In genomic region chr18:12278153-12278764, GRCh38 we compare ENCODE assay signal across 10 cellular contexts. TPM values are rescaled to one million over a fixed set of nuclear protein-coding genes. Genes with fewer than 3 reads are reported as not detected.
DNase-seq lines count a peak whose midpoint lies in the region; ATAC-seq, FAIRE-seq and TF ChIP-seq lines count a peak whose summit lies in the region.
"Had no signal": no experiment of that assay in that cellular context is flagged by ENCODE, and none has a peak within 500 bp of the region (broad histone marks: within the 10 kb centered on the region; RNA-seq: fewer than 3 reads in every experiment).

No MANE protein-coding gene starts in this region.

- H2AFZ ChIP-seq in K562 (ENCODE audit: low read depth, low read length) (no peak overlapping the region), HepG2 (ENCODE audit: low read length) (no peak overlapping the region)

- H4K20me1 ChIP-seq in K562 (replicated peaks; ENCODE audit: control insufficient read depth, insufficient read depth, low read length) (no peaks in the 10 kb centered on the region), HepG2 (ENCODE audit: insufficient read depth, low read length) (no peaks in the 10 kb centered on the region)

- H3K27ac ChIP-seq in K562 (ENCODE audit: extremely low read depth, low read depth, low read length): no peak overlapping the region
- H3K27ac ChIP-seq in HepG2 (ENCODE audit: extremely low read length, insufficient read depth, low read length): no peak overlapping the region
- H3K27ac ChIP-seq in urinary bladder (ENCODE audit: low read depth): peak overlapping the region; percentile 93
- H3K27ac ChIP-seq: C4-2B had no signal

- FAIRE-seq in K562 (lab: Jason Lieb, UNC) (peak; percentile 23), HepG2 (lab: Jason Lieb, UNC) (peak; percentile 49)

- H3K9me3 ChIP-seq in K562 (replicated peaks; ENCODE audit: control insufficient read depth, insufficient read depth, low read depth, low read length) (no peaks in the 10 kb centered on the region), HepG2 (ENCODE audit: low read length) (no peaks in the 10 kb centered on the region)

- WGBS in K562 (ENCODE audit: insufficient coverage, low coverage, missing lambda C conversion rate): 58% methylated on average over 6 of the region's 7 CpGs
- WGBS in HepG2 (ENCODE audit: low lambda C conversion rate): 26% methylated on average over 6 of the region's 7 CpGs
- WGBS in urinary bladder: 44% methylated on average over 7 of the region's 7 CpGs

- DNase-seq in NCI-H2196 (lab: John Stamatoyannopoulos, UW; ENCODE audit: unreplicated experiment): peak; percentile 36
- DNase-seq in NCI-H2196 treated with DMSO at 0.1 percent for 48 hours (lab: John Stamatoyannopoulos, UW; ENCODE audit: unreplicated experiment): no peak
- DNase-seq in K562 (ENCODE audit: extremely low read depth in 1 of 4, low spot score in 3 of 4): no peak
- DNase-seq in HepG2 (ENCODE audit: low spot score): no peak
- DNase-seq in stimulated activated CD8-positive, alpha-beta memory T cell treated with anti-CD3 and anti-CD28 coated beads, Interleukin-4, amount 100 ng/mL, for 48 hours: no peak

- H3K27me3 ChIP-seq in K562 (ENCODE audit: control insufficient read depth in 2 of 2, insufficient read depth in 2 of 2, low read length in 2 of 2) (no peaks in the 10 kb centered on the region), HepG2 (ENCODE audit: control insufficient read depth in 1 of 2, insufficient read depth in 2 of 2, low read length in 2 of 2) (peaks cover 0 to 21% of the 10 kb centered on the region in 2 experiments; a peak in 3 of 5 replicates)

- peaks cover 2% of the 10 kb centered on the region for H3K9me1 ChIP-seq in K562 (ENCODE audit: control insufficient read depth, insufficient read depth, low read length)

- TF ChIP-seq POLR2A in K562 (conservative IDR thresholded peaks at IDR 0.05): no peak
- no peak for TF ChIP-seq POLR2A in HepG2 (IDR thresholded peaks at IDR 0.05; ENCODE audit: insufficient read depth in 1 of 2, low read depth in 2 of 2, low read length in 2 of 2)

- ATAC-seq in K562 (peak; percentile 7; the same call in 1 of the 3 replicates), HepG2 (peak; percentile 50), HG02852 (IDR thresholded peaks at IDR 0.05; ENCODE audit: unreplicated experiment) (no peak), GM18868 (IDR thresholded peaks at IDR 0.05; ENCODE audit: unreplicated experiment) (no peak)

- TF ChIP-seq EP300 in K562 (IDR thresholded peaks at IDR 0.05; ENCODE audit: low read length) (no peak), HepG2 (IDR thresholded peaks at IDR 0.05; ENCODE audit: low read depth in 2 of 2, low read length in 2 of 2) (no peak), HepG2 (CRISPR knock-in tag; IDR thresholded peaks at IDR 0.05; ENCODE audit: borderline replicate concordance) (no peak)

- H3K4me2 ChIP-seq in K562 (ENCODE audit: insufficient read depth, low read length) (no peak overlapping the region), HepG2 (ENCODE audit: low read depth, low read length) (peak overlapping the region; percentile 82)

- TF ChIP-seq CTCF in K562 (IDR thresholded peaks at IDR 0.05 in 2 of 3, conservative IDR thresholded peaks at IDR 0.05 in 1 of 3; ENCODE audit: insufficient read depth in 2 of 3, low read depth in 1 of 3, low read length in 3 of 3) (peak in 2 of 3 experiments; percentile 19 to 20; a peak in 2 of 6 replicates), HepG2 (CRISPR knock-in tag; IDR thresholded peaks at IDR 0.05) (peak; percentile 53)

- peaks cover 2 to 23% of the 10 kb centered on the region in 2 experiments; a peak in 4 of 5 replicates for H3K4me1 ChIP-seq in K562 (replicated peaks in 1 of 2; ENCODE audit: control insufficient read depth in 2 of 2, insufficient read depth in 2 of 2, low read length in 2 of 2)
- peaks cover 40% of the 10 kb centered on the region for H3K4me1 ChIP-seq in HepG2 (ENCODE audit: insufficient read depth, low read length)
- H3K4me1 ChIP-seq in urinary bladder (ENCODE audit: insufficient read depth): no peaks in the 10 kb centered on the region

- 0 out of 4 replicates have a peak overlapping the region, but pooled peaks of 1 of the 2 experiments have one; percentile 19 for H3K9ac ChIP-seq in K562 (ENCODE audit: insufficient read depth in 1 of 2, low read depth in 2 of 2, low read length in 2 of 2)
- H3K9ac ChIP-seq in HepG2 (ENCODE audit: insufficient read depth, low read depth, low read length): peak overlapping the region; percentile 50

- POLR2A ChIA-PET in K562 (lab: Yijun Ruan, JAX): interaction anchor here (0.5 to 1.2 kb wide), 3 partner anchors 98 to 669 kb away, joined by 3 to 4 read pairs (median 3); no protein-coding TSS in a partner anchor
- POLR2A ChIA-PET in HepG2 (lab: Yijun Ruan, JAX): interaction anchor here (1.3 to 2.2 kb wide), 4 partner anchors 10 to 605 kb away, joined by 3 to 12 read pairs (median 5); partner anchors contain the start of genes PTPN2 and TUBB6

- no peaks in the 10 kb centered on the region for H3K36me3 ChIP-seq in K562 (ENCODE audit: control insufficient read depth, insufficient read depth, low read length)
- no peaks in the 10 kb centered on the region for H3K36me3 ChIP-seq in HepG2 (replicated peaks in 1 of 2; ENCODE audit: control insufficient read depth in 1 of 2, insufficient read depth in 2 of 2, low read length in 2 of 2)
- H3K36me3 ChIP-seq in urinary bladder (ENCODE audit: insufficient read depth): no peaks in the 10 kb centered on the region

- intact Hi-C loops in K562 (cut with micrococcal nuclease): no loop called here
- intact Hi-C loops in HepG2 (cut with micrococcal nuclease; ENCODE audit: unreplicated experiment): no loop called here

- CTCF ChIA-PET in K562 (lab: Yijun Ruan, JAX; ENCODE audit: low intra/inter-chr PET ratio): no interaction called here
- CTCF ChIA-PET in HepG2 (lab: Yijun Ruan, JAX; ENCODE audit: low intra/inter-chr PET ratio, low total read pairs): no interaction called here

- no peak for TF ChIP-seq RAD21 in K562 (CRISPR knock-in tag; conservative IDR thresholded peaks at IDR 0.05 in 1 of 2, IDR thresholded peaks at IDR 0.05 in 1 of 2)
- TF ChIP-seq RAD21 in HepG2 (CRISPR knock-in tag; IDR thresholded peaks at IDR 0.05): no peak

- H3K79me2 ChIP-seq in K562 (ENCODE audit: control insufficient read depth, insufficient read depth, low read length): no peaks in the 10 kb centered on the region
- no peaks in the 10 kb centered on the region for H3K79me2 ChIP-seq in HepG2 (ENCODE audit: insufficient read depth, low read length)

- no TSS peak for BruUV-seq in K562 (replicated peaks; lab: Mats Ljungman, UMichigan)
- BruUV-seq in HepG2 (replicated peaks; lab: Mats Ljungman, UMichigan): no TSS peak

- H3K4me3 ChIP-seq in K562: no peak overlapping the region
- peak overlapping the region; percentile 32 to 61 (median 53) for H3K4me3 ChIP-seq in HepG2 (replicated peaks in 1 of 3; ENCODE audit: insufficient read depth in 1 of 3, low read depth in 2 of 3, low read length in 3 of 3)
- H3K4me3 ChIP-seq in urinary bladder (ENCODE audit: low read depth, low read length): peak overlapping the region; percentile 17

- in situ Hi-C loops in K562 (cut with MboI): no loop called here
- in situ Hi-C loops in HepG2 (cut with HindIII; ENCODE audit: extremely low pct_ligation_motif_present, low pct_unique_long_range_greater_than_20kb): no loop called here

RNA-seq across cellular contexts. Expression of gene CIDEA, which starts 24.1 kb away (rescaled TPM):
- not detected in 2 replicates for total RNA-seq in K562 (2011; cell fraction: chromatin; rRNA removed; ENCODE audit: low replicate concordance)
- not detected in 2 replicates for total RNA-seq in K562 (2011; cell fraction: nucleolus; rRNA removed)
- not detected in 2 replicates for total RNA-seq in K562 (2011; cell fraction: nucleoplasm; rRNA removed)
- not detected in 2 replicates for total RNA-seq in K562 (2014; rRNA removed)
- not detected in 2 replicates for total RNA-seq in K562 (2014; rRNA removed; fragmentation: Illumina TruSeq; extraction: Trizol)
- not detected in 2 replicates for total RNA-seq in K562 (2015; rRNA removed; fragmentation: Illumina TruSeq; extraction: Trizol)
- total RNA-seq in K562 (2021): not detected in 2 replicates
- polyA plus RNA-seq in K562 (2011; rRNA removed): not detected in 2 replicates
- not detected in 2 replicates for polyA plus RNA-seq in K562 (2011; cell fraction: cytosol; rRNA removed)
- polyA plus RNA-seq in K562 (2011; cell fraction: nucleus; rRNA removed): not detected in 2 replicates
- polyA plus RNA-seq in K562 (2012): not detected in 2 replicates
- not detected in 2 replicates for polyA plus RNA-seq in K562 (2014; fragmentation: Illumina TruSeq; extraction: Trizol)
- polyA plus RNA-seq in K562 (2014; fragmentation: Nextera tagmentation; extraction: Ambion mirVana): not detected
- not detected in 2 replicates for polyA plus RNA-seq in K562 (2014; rRNA removed)
- not detected in 2 replicates for polyA minus RNA-seq in K562 (2011; rRNA and poly(A)+ RNA removed)
- polyA minus RNA-seq in K562 (2011; cell fraction: cytosol; rRNA and poly(A)+ RNA removed): not detected in 2 replicates
- polyA minus RNA-seq in K562 (2011; cell fraction: nucleus; rRNA and poly(A)+ RNA removed): not detected in 2 replicates
- total RNA-seq in HepG2 (2016; rRNA removed; fragmentation: Illumina TruSeq; extraction: Trizol): not detected in 2 replicates
- total RNA-seq in HepG2 (2016; cell fraction: cytosol; rRNA removed; fragmentation: Illumina TruSeq; extraction: Trizol; ENCODE audit: low read depth): not detected in 2 replicates
- not detected in 2 replicates for total RNA-seq in HepG2 (2016; cell fraction: insoluble cytoplasmic fraction; rRNA removed; fragmentation: Illumina TruSeq; extraction: Trizol)
- not detected in 2 replicates for total RNA-seq in HepG2 (2016; cell fraction: membrane; rRNA removed; fragmentation: Illumina TruSeq; extraction: Trizol)
- not detected in 2 replicates for total RNA-seq in HepG2 (2016; cell fraction: nucleus; rRNA removed; fragmentation: Illumina TruSeq; extraction: Trizol)
- polyA plus RNA-seq in HepG2 (2011; rRNA removed): not detected in 2 replicates
- 0.04 TPM in 1 of 2 replicates, not detected in the other for polyA plus RNA-seq in HepG2 (2011; cell fraction: cytosol; rRNA removed)
- polyA plus RNA-seq in HepG2 (2011; cell fraction: nucleus; rRNA removed): not detected in 2 replicates
- not detected in 2 replicates for polyA plus RNA-seq in HepG2 (2012)
- polyA plus RNA-seq in HepG2 (2016; cell fraction: cytosol; fragmentation: Illumina TruSeq; extraction: Trizol; ENCODE audit: low read depth): not detected in 2 replicates
- not detected in 2 replicates for polyA plus RNA-seq in HepG2 (2016; cell fraction: insoluble cytoplasmic fraction; fragmentation: Illumina TruSeq; extraction: Trizol; ENCODE audit: low read depth)
- polyA plus RNA-seq in HepG2 (2016; cell fraction: membrane; fragmentation: Illumina TruSeq; extraction: Trizol; ENCODE audit: low read depth): not detected in 2 replicates
- not detected in 2 replicates for polyA plus RNA-seq in HepG2 (2016; cell fraction: nucleus; fragmentation: Illumina TruSeq; extraction: Trizol; ENCODE audit: insufficient read depth, low read depth)
- polyA minus RNA-seq in HepG2 (2011; rRNA and poly(A)+ RNA removed; ENCODE audit: low replicate concordance): not detected in 2 replicates
- polyA minus RNA-seq in HepG2 (2011; cell fraction: cytosol; rRNA and poly(A)+ RNA removed): not detected in 2 replicates
- not detected in 2 replicates for polyA minus RNA-seq in HepG2 (2011; cell fraction: nucleus; rRNA and poly(A)+ RNA removed)
- total RNA-seq in urinary bladder: 0.48 TPM
- 2.2 TPM for polyA plus RNA-seq in urinary bladder
- total RNA-seq: T-helper 1 cell treated with Interleukin-12 subunit alpha and Interleukin-12 subunit beta and Interleukin-4 antibody, amounts not matched to agents 30 ng/mL and 1 ng/mL, for 36 hours had no signal

RNA-seq across cellular contexts. Expression of gene TUBB6, which starts 29.8 kb away (rescaled TPM):
- total RNA-seq in K562 (2011; cell fraction: chromatin; rRNA removed; ENCODE audit: low replicate concordance): 58.9 and 87.5 TPM in 2 replicates
- 81.7 and 89.2 TPM in 2 replicates for total RNA-seq in K562 (2011; cell fraction: nucleolus; rRNA removed)
- total RNA-seq in K562 (2011; cell fraction: nucleoplasm; rRNA removed): 55.3 and 62.8 TPM in 2 replicates
- total RNA-seq in K562 (2014; rRNA removed): 230 and 404 TPM in 2 replicates
- total RNA-seq in K562 (2014; rRNA removed; fragmentation: Illumina TruSeq; extraction: Trizol): 52.0 and 55.4 TPM in 2 replicates
- total RNA-seq in K562 (2015; rRNA removed; fragmentation: Illumina TruSeq; extraction: Trizol): 80.2 and 81.1 TPM in 2 replicates
- total RNA-seq in K562 (2021): 110 and 117 TPM in 2 replicates
- 142 and 147 TPM in 2 replicates for polyA plus RNA-seq in K562 (2011; rRNA removed)
- 201 and 540 TPM in 2 replicates for polyA plus RNA-seq in K562 (2011; cell fraction: cytosol; rRNA removed)
- polyA plus RNA-seq in K562 (2011; cell fraction: nucleus; rRNA removed): 92.2 and 167 TPM in 2 replicates
- 130 and 170 TPM in 2 replicates for polyA plus RNA-seq in K562 (2012)
- 70.2 and 110 TPM in 2 replicates for polyA plus RNA-seq in K562 (2014; fragmentation: Illumina TruSeq; extraction: Trizol)
- 10 to 100 TPM; 43.9 to 45.0 TPM for polyA plus RNA-seq in K562 (2014; fragmentation: Nextera tagmentation; extraction: Ambion mirVana)
- polyA plus RNA-seq in K562 (2014; rRNA removed): 223 and 254 TPM in 2 replicates
- 79.0 and 140 TPM in 2 replicates for polyA minus RNA-seq in K562 (2011; rRNA and poly(A)+ RNA removed)
- 123 and 146 TPM in 2 replicates for polyA minus RNA-seq in K562 (2011; cell fraction: cytosol; rRNA and poly(A)+ RNA removed)
- 50.9 and 51.2 TPM in 2 replicates for polyA minus RNA-seq in K562 (2011; cell fraction: nucleus; rRNA and poly(A)+ RNA removed)
- total RNA-seq in HepG2 (2016; rRNA removed; fragmentation: Illumina TruSeq; extraction: Trizol): 9.9 and 13.5 TPM in 2 replicates
- 2.6 and 3.9 TPM in 2 replicates for total RNA-seq in HepG2 (2016; cell fraction: cytosol; rRNA removed; fragmentation: Illumina TruSeq; extraction: Trizol; ENCODE audit: low read depth)
- 11.1 and 12.0 TPM in 2 replicates for total RNA-seq in HepG2 (2016; cell fraction: insoluble cytoplasmic fraction; rRNA removed; fragmentation: Illumina TruSeq; extraction: Trizol)
- total RNA-seq in HepG2 (2016; cell fraction: membrane; rRNA removed; fragmentation: Illumina TruSeq; extraction: Trizol): 6.0 and 7.2 TPM in 2 replicates
- 4.2 and 6.5 TPM in 2 replicates for total RNA-seq in HepG2 (2016; cell fraction: nucleus; rRNA removed; fragmentation: Illumina TruSeq; extraction: Trizol)
- 28.6 and 30.8 TPM in 2 replicates for polyA plus RNA-seq in HepG2 (2011; rRNA removed)
- polyA plus RNA-seq in HepG2 (2011; cell fraction: cytosol; rRNA removed): 30.2 and 44.7 TPM in 2 replicates
- 30.6 and 34.0 TPM in 2 replicates for polyA plus RNA-seq in HepG2 (2011; cell fraction: nucleus; rRNA removed)
- polyA plus RNA-seq in HepG2 (2012): 5.6 and 18.7 TPM in 2 replicates
- polyA plus RNA-seq in HepG2 (2016; cell fraction: cytosol; fragmentation: Illumina TruSeq; extraction: Trizol; ENCODE audit: low read depth): 4.1 and 5.2 TPM in 2 replicates
- polyA plus RNA-seq in HepG2 (2016; cell fraction: insoluble cytoplasmic fraction; fragmentation: Illumina TruSeq; extraction: Trizol; ENCODE audit: low read depth): 13.8 and 14.5 TPM in 2 replicates
- 4.6 and 4.9 TPM in 2 replicates for polyA plus RNA-seq in HepG2 (2016; cell fraction: membrane; fragmentation: Illumina TruSeq; extraction: Trizol; ENCODE audit: low read depth)
- polyA plus RNA-seq in HepG2 (2016; cell fraction: nucleus; fragmentation: Illumina TruSeq; extraction: Trizol; ENCODE audit: insufficient read depth, low read depth): 10.3 and 12.3 TPM in 2 replicates
- 60.5 and 149 TPM in 2 replicates for polyA minus RNA-seq in HepG2 (2011; rRNA and poly(A)+ RNA removed; ENCODE audit: low replicate concordance)
- polyA minus RNA-seq in HepG2 (2011; cell fraction: cytosol; rRNA and poly(A)+ RNA removed): 20.5 and 20.8 TPM in 2 replicates
- 8.5 and 14.0 TPM in 2 replicates for polyA minus RNA-seq in HepG2 (2011; cell fraction: nucleus; rRNA and poly(A)+ RNA removed)
- total RNA-seq in urinary bladder: 441 TPM
- 310 TPM for polyA plus RNA-seq in urinary bladder

Comparison
In these comparisons a context has a peak if more than half of its experiments do, and no peak if none do; other contexts are left out.
1. ATAC-seq: peak in K562 (single experiment) and HepG2 (single experiment); none in HG02852 (single experiment) and GM18868 (single experiment).